Comparison of ENCODE assay signal across 8 cellular contexts in genomic region chr22:40176921-40177737, GRCh38. TPM values are rescaled to one million over a fixed set of nuclear protein-coding genes. Genes with fewer than 3 reads are reported as not detected.
DNase-seq lines count a peak whose midpoint lies in the region; ATAC-seq and TF ChIP-seq lines count a peak whose summit lies in the region.

No MANE protein-coding gene starts in this region.

- CTCF ChIA-PET in OCI-LY7 (lab: Charles Lee; ENCODE audit: unreplicated experiment): no interaction called here

- H4K20me1 ChIP-seq in OCI-LY7 (ENCODE audit: insufficient read depth, low read length): no peaks in the 10 kb centered on the region; the same call in 1 of the 2 replicates

- H3K27ac ChIP-seq in OCI-LY7 (ENCODE audit: low read depth, low read length, poor library complexity, severe bottlenecking) (peak overlapping the region; percentile 94), parathyroid adenoma (peak overlapping the region; percentile 72), upper lobe of right lung (peak overlapping the region; percentile 79)

- DNase-seq in NK-92 treated with Interleukin-12 subunit alpha and Interleukin-12 subunit beta, amount 100 ng/mL, for 24 hours (lab: John Stamatoyannopoulos, UW): peak; percentile 44
- DNase-seq in NK-92 (lab: John Stamatoyannopoulos, UW; ENCODE audit: unreplicated experiment) (no peak), OCI-LY7 (ENCODE audit: low spot score) (peak; percentile 68), foreskin fibroblast (peak; percentile 70 to 86), upper lobe of right lung (no peak)
- peak; percentile 39 to 60 for DNase-seq in activated T-helper 1 cell treated with anti-CD3 and anti-CD28 coated beads, Interleukin-2, amount 50 U/mL, for 16 hours (ENCODE audit: low read depth in 1 of 2, low spot score in 1 of 2)

- H3K9me2 ChIP-seq in OCI-LY7 (ENCODE audit: insufficient read depth, low read length): no peaks in the 10 kb centered on the region

- H3K9ac ChIP-seq in parathyroid adenoma: no peak overlapping the region

- H3K27me3 ChIP-seq in parathyroid adenoma (ENCODE audit: control insufficient read depth, insufficient read depth, low read length) (no peaks in the 10 kb centered on the region), upper lobe of right lung (no peaks in the 10 kb centered on the region)

- H3K79me2 ChIP-seq in OCI-LY7 (ENCODE audit: insufficient read depth, low read depth, low read length): peaks cover 51% of the 10 kb centered on the region
- peaks cover 18% of the 10 kb centered on the region for H3K79me2 ChIP-seq in parathyroid adenoma

- intact Hi-C loops in OCI-LY7 (cut with micrococcal nuclease; ENCODE audit: unreplicated experiment) (loop anchor here (1.0 to 10.0 kb wide), 3 partner anchors 35 to 642 kb away; partner anchors contain the start of gene RPS19BP1), upper lobe of right lung (cut with DNase I) (no loop called here)

- H2AFZ ChIP-seq in OCI-LY7 (ENCODE audit: low read length) (peak overlapping the region; percentile 80), parathyroid adenoma (peak overlapping the region; percentile 29)

- H3K4me2 ChIP-seq in OCI-LY7 (ENCODE audit: low read length): peak overlapping the region; percentile 86
- peak overlapping the region; percentile 94 for H3K4me2 ChIP-seq in parathyroid adenoma (ENCODE audit: low read length)

- ATAC-seq in upper lobe of right lung (peak; percentile 52), HG02870 (IDR thresholded peaks at IDR 0.05; ENCODE audit: unreplicated experiment) (no peak)

- no TSS peak for BruUV-seq in OCI-LY7 (replicated peaks; lab: Mats Ljungman, UMichigan)

- peaks cover 38% of the 10 kb centered on the region for H3K4me1 ChIP-seq in OCI-LY7 (ENCODE audit: insufficient read depth, low read length, poor library complexity, severe bottlenecking)
- no peaks in the 10 kb centered on the region for H3K4me1 ChIP-seq in parathyroid adenoma
- H3K4me1 ChIP-seq in upper lobe of right lung: peaks cover 42% of the 10 kb centered on the region

- H3K9me3 ChIP-seq in OCI-LY7 (ENCODE audit: low read length) (no peaks in the 10 kb centered on the region), parathyroid adenoma (ENCODE audit: control insufficient read depth, low read length) (no peaks in the 10 kb centered on the region), upper lobe of right lung (no peaks in the 10 kb centered on the region)

- TF ChIP-seq CTCF in OCI-LY7 (conservative IDR thresholded peaks at IDR 0.05; ENCODE audit: low read length) (no peak), foreskin fibroblast (IDR thresholded peaks at IDR 0.05; ENCODE audit: low read depth, low read length) (no peak), parathyroid adenoma (IDR thresholded peaks at IDR 0.05) (no peak), upper lobe of right lung (IDR thresholded peaks at IDR 0.05) (no peak)

- no peaks in the 10 kb centered on the region for H3K36me3 ChIP-seq in OCI-LY7 (ENCODE audit: insufficient read depth, low read length)
- H3K36me3 ChIP-seq in parathyroid adenoma (ENCODE audit: control insufficient read depth, insufficient read depth, low read length): no peaks in the 10 kb centered on the region
- H3K36me3 ChIP-seq in upper lobe of right lung: no peaks in the 10 kb centered on the region

- H3K4me3 ChIP-seq in OCI-LY7 (ENCODE audit: low read depth, low read length, poor library complexity, severe bottlenecking) (peak overlapping the region; percentile 91), foreskin fibroblast (ENCODE audit: low read depth in 1 of 2, low read length in 2 of 2) (peak overlapping the region; percentile 66 to 80), parathyroid adenoma (ENCODE audit: low read depth, low read length) (peak overlapping the region; percentile 97), upper lobe of right lung (peak overlapping the region; percentile 86)

- POLR2A ChIA-PET in OCI-LY7 (lab: Charles Lee): interaction anchor here (0.5 to 1.8 kb wide), 10 partner anchors 9 to 237 kb away, joined by 3 to 10 read pairs (median 3); no protein-coding TSS in a partner anchor

RNA-seq across cellular contexts. Expression of gene TNRC6B, which starts 0.6 kb away (rescaled TPM):
- total RNA-seq in OCI-LY7 (2014; rRNA removed; shearing (Covaris generic)): 28.4 and 37.0 TPM in 2 replicates
- total RNA-seq in OCI-LY7 (2022): 55.5 and 63.7 TPM in 2 replicates
- 46.4 TPM for total RNA-seq in upper lobe of right lung

Comparison
In these comparisons a context has a peak if more than half of its experiments do, and no peak if none do; other contexts are left out.
1. DNase-seq: peak in NK-92 treated with Interleukin-12 subunit alpha and Interleukin-12 subunit beta, amount 100 ng/mL, for 24 hours (single experiment), OCI-LY7 (single experiment), activated T-helper 1 cell treated with anti-CD3 and anti-CD28 coated beads, Interleukin-2, amount 50 U/mL, for 16 hours (2 of 2) and foreskin fibroblast (2 of 2); none in NK-92 (single experiment) and upper lobe of right lung (single experiment).
2. Peak in every context shown above with its lines, with median percentiles within 50 percentile points of each other: H3K27ac ChIP-seq and H3K4me3 ChIP-seq.